ENCODE assay signal across 25 cellular contexts in the genomic region with DNA sequence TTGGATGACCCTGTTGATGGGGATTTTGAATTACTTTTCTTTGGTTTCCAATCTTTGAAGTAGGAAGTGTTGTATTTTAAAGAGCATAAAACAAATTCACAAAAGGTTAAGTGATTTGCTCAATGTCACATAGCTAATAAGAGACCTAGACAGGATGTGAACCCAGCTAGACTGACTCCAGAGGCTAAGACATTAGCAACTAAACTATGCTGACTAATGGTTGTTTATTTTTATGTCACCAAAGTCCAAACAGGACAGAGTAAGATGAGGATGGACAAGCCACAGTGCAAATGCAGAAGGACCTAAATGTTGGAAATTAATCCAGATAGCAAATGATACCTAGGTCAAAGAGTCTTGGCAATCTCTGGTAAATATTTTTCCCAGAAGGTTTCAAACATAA. TPM values are rescaled to one million over a fixed set of nuclear protein-coding genes. Genes with fewer than 3 reads are reported as not detected.
A peak's percentile ranks its signal among the peaks of the same experiment; 100 is the strongest.
DNase-seq lines count a peak whose midpoint lies in the region; ATAC-seq, FAIRE-seq and TF ChIP-seq lines count a peak whose summit lies in the region.
"Had no signal": no experiment of that assay in that cellular context is flagged by ENCODE, and none has a peak within 500 bp of the region (broad histone marks: within the 10 kb centered on the region; RNA-seq: fewer than 3 reads in every experiment).

No MANE protein-coding gene starts in this region.

- H3K9me3 ChIP-seq in subcutaneous abdominal adipose tissue (ENCODE audit: control insufficient read depth in 5 of 5, low read length in 5 of 5) = no peaks in the 10 kb centered on the region
- H3K9me3 ChIP-seq: Peyer's patch had no signal

- no peak for FAIRE-seq in GM12892 (lab: Jason Lieb, UNC)
- FAIRE-seq: A204.1, K562 had no signal

- ATAC-seq in left lobe of liver = peak; percentile 67
- ATAC-seq in GM18870 (IDR thresholded peaks at IDR 0.05; ENCODE audit: unreplicated experiment) = no peak
- ATAC-seq: K562 had no signal

- no peak for TF ChIP-seq POLR2A in GM12892 (IDR thresholded peaks at IDR 0.05; ENCODE audit: low read depth, low read length)

- peaks cover 0 to 16% (median 13%) of the 10 kb centered on the region in 5 donors for H3K4me1 ChIP-seq in subcutaneous abdominal adipose tissue (ENCODE audit: control insufficient read depth in 5 of 5, insufficient read depth in 5 of 5, low read length in 5 of 5)
- H3K4me1 ChIP-seq: Peyer's patch had no signal

- no peaks in the 10 kb centered on the region for H3K27me3 ChIP-seq in subcutaneous abdominal adipose tissue (ENCODE audit: control insufficient read depth in 5 of 5, insufficient read depth in 4 of 5, low read length in 5 of 5)
- H3K27me3 ChIP-seq: Peyer's patch had no signal

- H3K36me3 ChIP-seq in subcutaneous abdominal adipose tissue (ENCODE audit: control insufficient read depth in 5 of 5, insufficient read depth in 5 of 5, low read length in 5 of 5) = no peaks in the 10 kb centered on the region
- H3K36me3 ChIP-seq: Peyer's patch had no signal

- DNase-seq in DMS53 (lab: John Stamatoyannopoulos, UW) (peak; percentile 43), M059J (ENCODE audit: low read depth) (peak; percentile 47), left lobe of liver (ENCODE audit: low spot score) (no peak), GM12892 (ENCODE audit: insufficient read length) (no peak), dermis blood vessel endothelial cell (no peak)
- DNase-seq: C1 segment of cervical spinal cord; CD4-positive, alpha-beta memory T cell; COR-L47; DMS79; GM23248; H7; Kasumi-1; MV-4-11; NCI-H1105; NCI-H146; NCI-H1930; NCI-H2107; NCI-H526 treated with DMSO at 0.1 percent for 48 hours; Peyer's patch; SIG-M5 had no signal

- no peak overlapping the region for H3K4me3 ChIP-seq in subcutaneous abdominal adipose tissue (ENCODE audit: low read depth in 1 of 5, low read length in 5 of 5)
- H3K4me3 ChIP-seq: GM23248, K562, Peyer's patch, SK-N-MC had no signal

- H3K27ac ChIP-seq in subcutaneous abdominal adipose tissue (ENCODE audit: low read depth, low read length) = peak overlapping the region; percentile 15
- H3K27ac ChIP-seq: GM23248, Peyer's patch, SK-N-MC had no signal

- H3K9ac ChIP-seq in subcutaneous abdominal adipose tissue (ENCODE audit: low read length in 5 of 5) = no peak overlapping the region
- H3K9ac ChIP-seq: GM23248 had no signal

RNA-seq across cellular contexts. Expression of a gene that starts 38.0 kb away (rescaled TPM):
- total RNA-seq in M059J (2014; rRNA removed; shearing (Covaris generic)) = 21.0 and 27.6 TPM in 2 replicates
- 2.3 TPM for total RNA-seq in left lobe of liver
- polyA plus RNA-seq in GM12892 (2012; ENCODE audit: missing spikeins) = 1.8 TPM
- 14.4 and 16.5 TPM in 2 replicates for total RNA-seq in dermis blood vessel endothelial cell

Comparison
In these comparisons a context has a peak if more than half of its experiments do, and no peak if none do; other contexts are left out.
1. DNase-seq: peak in DMS53 (single experiment) and M059J (single experiment); none in left lobe of liver (single experiment), GM12892 (single experiment) and dermis blood vessel endothelial cell (single experiment).